ENCODE assay signal across 8 cellular contexts in the genomic region with DNA sequence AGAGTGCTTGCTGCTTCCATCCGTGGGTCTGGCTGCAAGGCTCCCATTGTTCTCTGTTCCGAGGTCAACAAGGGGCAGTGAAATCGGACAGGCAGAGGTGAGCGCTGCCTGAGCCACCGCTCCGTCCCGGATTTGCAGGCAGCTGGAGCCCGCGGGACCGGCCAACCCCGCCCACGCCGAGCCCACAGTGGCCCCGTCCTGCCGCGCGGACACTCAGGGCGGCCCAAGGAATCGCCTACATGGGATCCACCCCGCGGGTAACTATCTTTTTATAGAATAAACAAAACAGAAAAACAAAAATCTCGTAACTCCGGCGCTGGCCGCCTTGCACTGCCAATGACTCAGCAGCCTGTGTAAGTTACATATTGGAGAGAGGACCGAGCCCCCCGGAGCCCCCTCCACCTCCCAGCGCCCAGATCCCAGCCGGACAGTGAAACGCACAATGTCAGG. TPM values are rescaled to one million over a fixed set of nuclear protein-coding genes. Genes with fewer than 3 reads are reported as not detected.
DNase-seq lines count a peak whose midpoint lies in the region; ATAC-seq and TF ChIP-seq lines count a peak whose summit lies in the region.

No MANE protein-coding gene starts in this region.

- POLR2A ChIA-PET in activated CD4-positive, alpha-beta memory T cell treated with anti-CD3 and anti-CD28 coated beads for 36 hours (lab: Charles Lee), result no interaction called here

- DNase-seq in ELF-1 (ENCODE audit: low read depth, low spot score) (peak; percentile 70), Right ventricle myocardium inferior (ENCODE audit: missing footprints) (peak; percentile 74), prostate gland (ENCODE audit: low spot score) (peak; percentile 49), GDM1 (lab: John Stamatoyannopoulos, UW) (no peak), NCI-H345 treated with DMSO at 0.1 percent for 48 hours (lab: John Stamatoyannopoulos, UW; ENCODE audit: unreplicated experiment) (no peak)
- DNase-seq in activated CD4-positive, alpha-beta memory T cell treated with anti-CD3 and anti-CD28 coated beads for 36 hours, result no peak

- H3K4me3 Mint-ChIP-seq in activated CD4-positive, alpha-beta memory T cell treated with anti-CD3 and anti-CD28 coated beads for 36 hours, result peak overlapping the region; percentile 53

- TF ChIP-seq CTCF in prostate gland (IDR thresholded peaks at IDR 0.05), result no peak

- peak overlapping the region; percentile 87 to 100 for H3K4me3 ChIP-seq in prostate gland

- H3K27me3 ChIP-seq in prostate gland (replicated peaks; ENCODE audit: insufficient read depth), result no peaks in the 10 kb centered on the region

- H3K36me3 ChIP-seq in prostate gland, result no peaks in the 10 kb centered on the region

- peaks cover 9% of the 10 kb centered on the region for H3K4me1 ChIP-seq in prostate gland (replicated peaks)

- H3K4me1 Mint-ChIP-seq in activated CD4-positive, alpha-beta memory T cell treated with anti-CD3 and anti-CD28 coated beads for 36 hours (ENCODE audit: low read depth), result peaks cover 48% of the 10 kb centered on the region

- CTCF ChIA-PET in activated CD4-positive, alpha-beta memory T cell treated with anti-CD3 and anti-CD28 coated beads for 36 hours (lab: Charles Lee), result no interaction called here

- no peaks in the 10 kb centered on the region for H3K9me3 Mint-ChIP-seq in activated CD4-positive, alpha-beta memory T cell treated with anti-CD3 and anti-CD28 coated beads for 36 hours

- TF ChIP-seq POLR2A in prostate gland (IDR thresholded peaks at IDR 0.05), result no peak

- intact Hi-C loops in activated CD4-positive, alpha-beta memory T cell treated with anti-CD3 and anti-CD28 coated beads for 36 hours (cut with micrococcal nuclease), result loop anchor here (5.0 to 10.0 kb wide), 2 partner anchors 175 to 342 kb away; no protein-coding TSS in a partner anchor
- intact Hi-C loops in Right ventricle myocardium inferior (cut with DNase I), result loop anchor here (5.0 kb wide), 2 partner anchors 42 to 78 kb away; a partner anchor contains a TSS
- intact Hi-C loops in prostate gland (cut with DNase I), result loop anchor here (5.0 kb wide), 1 partner anchor 78 kb away; a partner anchor contains a TSS

- ATAC-seq in Right ventricle myocardium inferior, result peak; percentile 52
- no peak for ATAC-seq in GM21526 (IDR thresholded peaks at IDR 0.05; ENCODE audit: low FRiP score, unreplicated experiment)
- ATAC-seq in HG02763 (IDR thresholded peaks at IDR 0.05; ENCODE audit: unreplicated experiment), result no peak

- peak overlapping the region; percentile 64 to 93 for H3K27ac ChIP-seq in prostate gland

- H3K36me3 Mint-ChIP-seq in activated CD4-positive, alpha-beta memory T cell treated with anti-CD3 and anti-CD28 coated beads for 36 hours, result peaks cover 14% of the 10 kb centered on the region

- H3K27ac Mint-ChIP-seq in activated CD4-positive, alpha-beta memory T cell treated with anti-CD3 and anti-CD28 coated beads for 36 hours, result peak overlapping the region; percentile 74

- H3K9me3 ChIP-seq in prostate gland, result no peaks in the 10 kb centered on the region

- H3K27me3 Mint-ChIP-seq in activated CD4-positive, alpha-beta memory T cell treated with anti-CD3 and anti-CD28 coated beads for 36 hours, result no peaks in the 10 kb centered on the region

- 7% methylated on average over 26 of the region's 30 CpGs for WGBS in prostate gland

RNA-seq across cellular contexts. Expression of a gene that starts 1.9 kb away (rescaled TPM):
- 10 to 100 TPM; 84.9 to 86.9 TPM for total RNA-seq in activated CD4-positive, alpha-beta memory T cell treated with anti-CD3 and anti-CD28 coated beads for 36 hours
- total RNA-seq in Right ventricle myocardium inferior (157 TPM), prostate gland (100 to 1,000 TPM; 148 to 325 TPM)

Comparison
In these comparisons a context has a peak if more than half of its experiments do, and no peak if none do; other contexts are left out.
1. DNase-seq: peak in ELF-1 (single experiment), Right ventricle myocardium inferior (single experiment) and prostate gland (single experiment); none in activated CD4-positive, alpha-beta memory T cell treated with anti-CD3 and anti-CD28 coated beads for 36 hours (single experiment), GDM1 (single experiment) and NCI-H345 treated with DMSO at 0.1 percent for 48 hours (single experiment).